Comparison of ENCODE assay signal across 18 cellular contexts in genomic region chr2:227052879-227053278, GRCh38.
DNase-seq lines count a peak whose midpoint lies in the region; ATAC-seq and TF ChIP-seq lines count a peak whose summit lies in the region.
"Had no signal": no experiment of that assay in that cellular context is flagged by ENCODE, and none has a peak within 500 bp of the region (broad histone marks: within the 10 kb centered on the region; RNA-seq: fewer than 3 reads in every experiment).

No MANE protein-coding gene starts in this region.

- DNase-seq in DMS53 treated with DMSO at 0.1 percent for 48 hours (lab: John Stamatoyannopoulos, UW; ENCODE audit: unreplicated experiment) (peak; percentile 35), NCI-H1417 (lab: John Stamatoyannopoulos, UW) (peak; percentile 77 to 98 (median 81)), NCI-H2107 treated with DMSO at 0.1 percent for 48 hours (lab: John Stamatoyannopoulos, UW; ENCODE audit: unreplicated experiment) (peak; percentile 89), SK-N-MC (ENCODE audit: low read depth, low spot score) (peak; percentile 6), mucosa of gallbladder (ENCODE audit: low spot score) (no peak), stomach (no peak), SW480 (ENCODE audit: low spot score) (no peak)
- DNase-seq: activated CD4-positive, alpha-beta T cell treated with anti-CD3 and anti-CD28 coated beads, Interleukin-2, amount 50 U/mL, for 1 hour; activated CD8-positive, alpha-beta memory T cell treated with anti-CD3 and anti-CD28 coated beads, Interleukin-2, amount 50 U/mL, for 4 hours; activated gamma-delta T cell; HFFc6; KBM-7; occipital lobe; right lobe of liver; stimulated activated naive CD4-positive, alpha-beta T cell; tibial artery had no signal

- no peak for TF ChIP-seq CTCF in stomach (IDR thresholded peaks at IDR 0.05)

- H3K4me3 ChIP-seq in SK-N-MC = no peak overlapping the region
- no peak overlapping the region for H3K4me3 ChIP-seq in stomach
- H3K4me3 ChIP-seq: lung, right lobe of liver, tibial artery had no signal

- no peak overlapping the region for H3K9ac ChIP-seq in SK-N-MC (ENCODE audit: insufficient read length)

- no peak for TF ChIP-seq POLR2A in stomach (IDR thresholded peaks at IDR 0.05)

- peaks cover 0 to 11% (median under 1%) of the 10 kb centered on the region in 4 donors for H3K4me1 ChIP-seq in stomach
- H3K4me1 ChIP-seq: right lobe of liver, tibial artery had no signal

- intact Hi-C loops in stomach (cut with DNase I; ENCODE audit: low total_unique reads) = no loop called here

- ATAC-seq in HG03108 (IDR thresholded peaks at IDR 0.05; ENCODE audit: unreplicated experiment) = no peak
- ATAC-seq: right lobe of liver had no signal

- H3K27ac ChIP-seq in SK-N-MC = no peak overlapping the region
- H3K27ac ChIP-seq in stomach = no peak overlapping the region
- H3K27ac ChIP-seq: right lobe of liver, tibial artery had no signal

- no peaks in the 10 kb centered on the region for H3K36me3 ChIP-seq in SK-N-MC (ENCODE audit: insufficient read depth, low read length)
- peaks cover 0 to 4% (median 0%) of the 10 kb centered on the region in 4 donors for H3K36me3 ChIP-seq in stomach
- H3K36me3 ChIP-seq: right lobe of liver, tibial artery had no signal

- no peak for TF ChIP-seq EP300 in stomach (IDR thresholded peaks at IDR 0.05)

- H3K27me3 ChIP-seq in stomach = no peaks in the 10 kb centered on the region
- H3K27me3 ChIP-seq: right lobe of liver, tibial artery had no signal

- WGBS in stomach, 5 donors = 22 to 42% (median 33%) methylated on average over 6 of the region's 6 CpGs

- H3K9me3 ChIP-seq in SK-N-MC (ENCODE audit: low read depth, low read length) (no peaks in the 10 kb centered on the region), stomach (no peaks in the 10 kb centered on the region)
- H3K9me3 ChIP-seq: right lobe of liver had no signal

Comparison
In these comparisons a context has a peak if more than half of its experiments do, and no peak if none do; other contexts are left out.
1. DNase-seq: peak in DMS53 treated with DMSO at 0.1 percent for 48 hours (single experiment), NCI-H1417 (3 of 3), NCI-H2107 treated with DMSO at 0.1 percent for 48 hours (single experiment) and SK-N-MC (single experiment); none in mucosa of gallbladder (single experiment), stomach (single experiment) and SW480 (single experiment).